ENCODE assay signal across 9 cellular contexts in genomic region chr15:63476229-63476632, GRCh38. TPM values are rescaled to one million over a fixed set of nuclear protein-coding genes. Genes with fewer than 3 reads are reported as not detected.
DNase-seq lines count a peak whose midpoint lies in the region; ATAC-seq and TF ChIP-seq lines count a peak whose summit lies in the region.
"Had no signal": no experiment of that assay in that cellular context is flagged by ENCODE, and none has a peak within 500 bp of the region (broad histone marks: within the 10 kb centered on the region; RNA-seq: fewer than 3 reads in every experiment).

No MANE protein-coding gene starts in this region.

- peaks cover 70% of the 10 kb centered on the region for H3K4me1 Mint-ChIP-seq in activated T-helper 1 cell treated with anti-CD3 and anti-CD28 coated beads, Interleukin-12 subunit alpha, Interleukin-12 subunit beta, Interleukin-2, Interleukin-4 antibody, amounts not matched to agents 30 ng/mL and 10 ng/mL and 1 ng/mL, durations not matched to agents 14 hours and 24 hours and 36 hours (ENCODE audit: low read depth)

- no peak for TF ChIP-seq CTCF in 22Rv1 (IDR thresholded peaks at IDR 0.05)

- H3K4me3 Mint-ChIP-seq in activated T-helper 1 cell treated with anti-CD3 and anti-CD28 coated beads, Interleukin-12 subunit alpha, Interleukin-12 subunit beta, Interleukin-2, Interleukin-4 antibody, amounts not matched to agents 30 ng/mL and 10 ng/mL and 1 ng/mL, durations not matched to agents 14 hours and 24 hours and 36 hours, result no peak overlapping the region

- H3K27ac Mint-ChIP-seq in activated T-helper 1 cell treated with anti-CD3 and anti-CD28 coated beads, Interleukin-12 subunit alpha, Interleukin-12 subunit beta, Interleukin-2, Interleukin-4 antibody, amounts not matched to agents 30 ng/mL and 10 ng/mL and 1 ng/mL, durations not matched to agents 14 hours and 24 hours and 36 hours, result peak overlapping the region; percentile 69

- DNase-seq in H4 (ENCODE audit: low spot score) (peak; percentile 33), islet precursor cell (peak; percentile 69), NAMALWA (ENCODE audit: low spot score) (no peak), NCI-H1092 (lab: John Stamatoyannopoulos, UW) (no peak)
- no peak for DNase-seq in activated T-helper 1 cell treated with anti-CD3 and anti-CD28 coated beads, Interleukin-12 subunit alpha, Interleukin-12 subunit beta, Interleukin-2, Interleukin-4 antibody, amounts not matched to agents 30 ng/mL and 10 ng/mL and 1 ng/mL, durations not matched to agents 14 hours and 24 hours and 36 hours (ENCODE audit: low spot score)
- DNase-seq: NCI-H345 had no signal

- no peaks in the 10 kb centered on the region for H3K9me3 Mint-ChIP-seq in activated T-helper 1 cell treated with anti-CD3 and anti-CD28 coated beads, Interleukin-12 subunit alpha, Interleukin-12 subunit beta, Interleukin-2, Interleukin-4 antibody, amounts not matched to agents 30 ng/mL and 10 ng/mL and 1 ng/mL, durations not matched to agents 14 hours and 24 hours and 36 hours

- H3K27me3 Mint-ChIP-seq in activated T-helper 1 cell treated with anti-CD3 and anti-CD28 coated beads, Interleukin-12 subunit alpha, Interleukin-12 subunit beta, Interleukin-2, Interleukin-4 antibody, amounts not matched to agents 30 ng/mL and 10 ng/mL and 1 ng/mL, durations not matched to agents 14 hours and 24 hours and 36 hours (ENCODE audit: insufficient read depth), result peaks cover 1% of the 10 kb centered on the region

- peak overlapping the region; percentile 100 for H3K27ac ChIP-seq in 22Rv1

- intact Hi-C loops in activated T-helper 1 cell treated with anti-CD3 and anti-CD28 coated beads, Interleukin-12 subunit alpha, Interleukin-12 subunit beta, Interleukin-2, Interleukin-4 antibody, amounts not matched to agents 30 ng/mL and 10 ng/mL and 1 ng/mL, durations not matched to agents 14 hours and 24 hours and 36 hours (cut with micrococcal nuclease), result loop anchor here (5.0 to 10.0 kb wide), 3 partner anchors 196 to 619 kb away; partner anchors contain the start of genes CIAO2A and SNX1

- ATAC-seq in HG03039 (IDR thresholded peaks at IDR 0.05; ENCODE audit: unreplicated experiment), result no peak
- no peak for ATAC-seq in HG03378 (IDR thresholded peaks at IDR 0.05; ENCODE audit: unreplicated experiment)

- peaks cover 3% of the 10 kb centered on the region for H3K36me3 Mint-ChIP-seq in activated T-helper 1 cell treated with anti-CD3 and anti-CD28 coated beads, Interleukin-12 subunit alpha, Interleukin-12 subunit beta, Interleukin-2, Interleukin-4 antibody, amounts not matched to agents 30 ng/mL and 10 ng/mL and 1 ng/mL, durations not matched to agents 14 hours and 24 hours and 36 hours (ENCODE audit: low read depth)

RNA-seq across cellular contexts. Expression of gene USP3, which starts 28.2 kb away (rescaled TPM):
- 31.0 and 48.3 TPM in 2 replicates for total RNA-seq in H4 (2014; rRNA removed; shearing (Covaris generic))
- total RNA-seq in activated T-helper 1 cell treated with anti-CD3 and anti-CD28 coated beads, Interleukin-12 subunit alpha, Interleukin-12 subunit beta, Interleukin-2, Interleukin-4 antibody, amounts not matched to agents 30 ng/mL and 10 ng/mL and 1 ng/mL, durations not matched to agents 14 hours and 24 hours and 36 hours, result 46.9 and 58.9 TPM in 2 replicates

Comparison
In these comparisons a context has a peak if more than half of its experiments do, and no peak if none do; other contexts are left out.
1. DNase-seq: peak in H4 (single experiment) and islet precursor cell (single experiment); none in activated T-helper 1 cell treated with anti-CD3 and anti-CD28 coated beads, Interleukin-12 subunit alpha, Interleukin-12 subunit beta, Interleukin-2, Interleukin-4 antibody, amounts not matched to agents 30 ng/mL and 10 ng/mL and 1 ng/mL, durations not matched to agents 14 hours and 24 hours and 36 hours (single experiment), NAMALWA (single experiment) and NCI-H1092 (single experiment).